In genomic region chr17:80649200-80649644, GRCh38 we compare ENCODE assay signal across 1 cellular context.
TF ChIP-seq lines count a peak whose summit lies in the region.

No MANE protein-coding gene starts in this region.

TF ChIP-seq in H1, 55 proteins besides CTCF, POLR2A, EP300 and RAD21:
- no peak for TF ChIP-seq ATF2 (IDR thresholded peaks at IDR 0.05; ENCODE audit: low read length)
- TF ChIP-seq TCF12 (IDR thresholded peaks at IDR 0.05; ENCODE audit: low read depth, low read length): no peak
- no peak for TF ChIP-seq SIN3A (conservative IDR thresholded peaks at IDR 0.05 in 1 of 2, IDR thresholded peaks at IDR 0.05 in 1 of 2; ENCODE audit: low read depth in 1 of 2, low read length in 2 of 2)
- TF ChIP-seq ASH2L (IDR thresholded peaks at IDR 0.05; ENCODE audit: low read length): no peak
- TF ChIP-seq GABPA (IDR thresholded peaks at IDR 0.05; ENCODE audit: borderline replicate concordance, insufficient read depth, low read length): no peak
- TF ChIP-seq KDM1A (IDR thresholded peaks at IDR 0.05; ENCODE audit: borderline replicate concordance, low read length): no peak
- TF ChIP-seq TEAD4 (IDR thresholded peaks at IDR 0.05; ENCODE audit: low read depth, low read length): no peak
- TF ChIP-seq PHF8 (conservative IDR thresholded peaks at IDR 0.05; ENCODE audit: low read depth, low read length): no peak
- TF ChIP-seq FOSL1 (IDR thresholded peaks at IDR 0.05; ENCODE audit: insufficient read depth, low read depth, low read length): no peak
- TF ChIP-seq RFX5 (IDR thresholded peaks at IDR 0.05; ENCODE audit: borderline replicate concordance, low read depth, low read length): no peak
- no peak for TF ChIP-seq POU5F1 (IDR thresholded peaks at IDR 0.05; ENCODE audit: low read depth, low read length)
- TF ChIP-seq ATF3 (IDR thresholded peaks at IDR 0.05; ENCODE audit: insufficient read depth, low read depth, low read length): no peak
